In the genomic region with DNA sequence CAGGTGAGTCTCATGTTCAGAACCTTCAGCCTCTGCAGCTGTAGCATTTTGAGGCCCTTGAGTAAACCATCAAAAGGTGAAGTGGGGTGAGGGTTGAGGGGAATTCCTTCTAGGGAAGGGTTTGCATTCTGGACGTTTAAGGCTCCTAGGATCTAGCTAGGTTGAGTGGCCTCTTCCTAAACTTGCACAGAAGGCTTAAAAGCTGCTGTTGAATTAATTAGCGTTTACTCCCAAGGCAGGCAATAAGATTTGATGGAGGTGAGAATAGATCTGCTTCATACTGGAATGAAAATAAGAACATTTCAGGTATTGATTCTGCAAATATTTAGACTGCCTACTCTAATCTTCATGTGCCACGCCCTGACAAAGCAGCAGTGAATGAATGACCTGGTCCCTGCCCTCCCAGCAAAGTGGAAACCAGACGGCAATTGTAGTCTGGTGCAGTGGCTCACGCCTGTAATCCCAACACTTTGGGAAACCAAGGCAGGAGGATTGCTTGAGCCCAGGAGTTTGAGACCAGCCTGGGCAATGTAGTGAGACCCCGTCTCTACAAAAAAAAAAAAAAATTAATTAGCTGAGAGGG, we compare ENCODE assay signal across 1 cellular context.
TF ChIP-seq lines count a peak whose summit lies in the region.

No MANE protein-coding gene starts in this region.

TF ChIP-seq in K562, 482 proteins besides CTCF, POLR2A, EP300 and RAD21:
- TF ChIP-seq HNRNPH1 (optimal IDR thresholded peaks at IDR 0.05; ENCODE audit: low read depth, low read length): no peak
- TF ChIP-seq POLR2AphosphoS5 (IDR thresholded peaks at IDR 0.05; ENCODE audit: control insufficient read depth, insufficient read depth, low read depth, low read length): no peak
- no peak for TF ChIP-seq FOXA1 (IDR thresholded peaks at IDR 0.05; ENCODE audit: borderline replicate concordance)
- TF ChIP-seq, protein P1, sequence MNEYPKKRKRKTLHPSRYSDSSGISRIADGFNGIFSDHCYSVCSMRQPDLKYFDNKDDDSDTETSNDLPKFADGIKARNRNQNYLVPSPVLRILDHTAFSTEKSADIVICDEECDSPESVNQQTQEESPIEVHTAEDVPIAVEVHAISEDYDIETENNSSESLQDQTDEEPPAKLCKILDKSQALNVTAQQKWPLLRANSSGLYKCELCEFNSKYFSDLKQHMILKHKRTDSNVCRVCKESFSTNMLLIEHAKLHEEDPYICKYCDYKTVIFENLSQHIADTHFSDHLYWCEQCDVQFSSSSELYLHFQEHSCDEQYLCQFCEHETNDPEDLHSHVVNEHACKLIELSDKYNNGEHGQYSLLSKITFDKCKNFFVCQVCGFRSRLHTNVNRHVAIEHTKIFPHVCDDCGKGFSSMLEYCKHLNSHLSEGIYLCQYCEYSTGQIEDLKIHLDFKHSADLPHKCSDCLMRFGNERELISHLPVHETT (CRISPR knock-in tag; conservative IDR thresholded peaks at IDR 0.05 in 1 of 2, IDR thresholded peaks at IDR 0.05 in 1 of 2): no peak
- TF ChIP-seq ESRRB (CRISPR knock-in tag; IDR thresholded peaks at IDR 0.05; ENCODE audit: borderline replicate concordance): no peak
- peak; percentile 67 for TF ChIP-seq ZNF121 (CRISPR knock-in tag; conservative IDR thresholded peaks at IDR 0.05)
